ENCODE assay signal across 14 cellular contexts in genomic region chr13:112748947-112749346, GRCh38. TPM values are rescaled to one million over a fixed set of nuclear protein-coding genes. Genes with fewer than 3 reads are reported as not detected.
DNase-seq lines count a peak whose midpoint lies in the region; ATAC-seq lines count a peak whose summit lies in the region.
"Had no signal": no experiment of that assay in that cellular context is flagged by ENCODE, and none has a peak within 500 bp of the region (broad histone marks: within the 10 kb centered on the region; RNA-seq: fewer than 3 reads in every experiment).

No MANE protein-coding gene starts in this region.

- H3K4me1 Mint-ChIP-seq in activated T-helper 1 cell treated with anti-CD3 and anti-CD28 coated beads, Interleukin-12 subunit alpha, Interleukin-12 subunit beta, Interleukin-2, Interleukin-4 antibody, amounts not matched to agents 30 ng/mL and 10 ng/mL and 1 ng/mL, durations not matched to agents 14 hours and 24 hours and 36 hours (ENCODE audit: low read depth) = peaks cover 13% of the 10 kb centered on the region

- no peak overlapping the region for H3K27ac Mint-ChIP-seq in activated T-helper 1 cell treated with anti-CD3 and anti-CD28 coated beads, Interleukin-12 subunit alpha, Interleukin-12 subunit beta, Interleukin-2, Interleukin-4 antibody, amounts not matched to agents 30 ng/mL and 10 ng/mL and 1 ng/mL, durations not matched to agents 14 hours and 24 hours and 36 hours

- peak overlapping the region; percentile 75 for H3K27ac ChIP-seq in cingulate gyrus (ENCODE audit: low read depth, low read length)
- H3K27ac ChIP-seq: ascending aorta, BLaER1, ovary had no signal

- intact Hi-C loops in posterior vena cava (cut with DNase I) = no loop called here
- intact Hi-C loops in activated T-helper 1 cell treated with anti-CD3 and anti-CD28 coated beads, Interleukin-12 subunit alpha, Interleukin-12 subunit beta, Interleukin-2, Interleukin-4 antibody, amounts not matched to agents 30 ng/mL and 10 ng/mL and 1 ng/mL, durations not matched to agents 14 hours and 24 hours and 36 hours (cut with micrococcal nuclease) = no loop called here

- ATAC-seq in GM19351 (IDR thresholded peaks at IDR 0.05; ENCODE audit: unreplicated experiment) = no peak
- ATAC-seq: activated CD4-positive, CD25-positive, alpha-beta regulatory T cell treated with anti-CD3 and anti-CD28 coated beads, Interleukin-2, amount 50 U/mL, for 24 hours; Panc1 had no signal

- no peak overlapping the region for H3K4me3 Mint-ChIP-seq in activated T-helper 1 cell treated with anti-CD3 and anti-CD28 coated beads, Interleukin-12 subunit alpha, Interleukin-12 subunit beta, Interleukin-2, Interleukin-4 antibody, amounts not matched to agents 30 ng/mL and 10 ng/mL and 1 ng/mL, durations not matched to agents 14 hours and 24 hours and 36 hours

- H3K9me3 Mint-ChIP-seq in activated T-helper 1 cell treated with anti-CD3 and anti-CD28 coated beads, Interleukin-12 subunit alpha, Interleukin-12 subunit beta, Interleukin-2, Interleukin-4 antibody, amounts not matched to agents 30 ng/mL and 10 ng/mL and 1 ng/mL, durations not matched to agents 14 hours and 24 hours and 36 hours = no peaks in the 10 kb centered on the region

- H3K27me3 Mint-ChIP-seq in activated T-helper 1 cell treated with anti-CD3 and anti-CD28 coated beads, Interleukin-12 subunit alpha, Interleukin-12 subunit beta, Interleukin-2, Interleukin-4 antibody, amounts not matched to agents 30 ng/mL and 10 ng/mL and 1 ng/mL, durations not matched to agents 14 hours and 24 hours and 36 hours (ENCODE audit: insufficient read depth) = no peaks in the 10 kb centered on the region

- H3K36me3 Mint-ChIP-seq in activated T-helper 1 cell treated with anti-CD3 and anti-CD28 coated beads, Interleukin-12 subunit alpha, Interleukin-12 subunit beta, Interleukin-2, Interleukin-4 antibody, amounts not matched to agents 30 ng/mL and 10 ng/mL and 1 ng/mL, durations not matched to agents 14 hours and 24 hours and 36 hours (ENCODE audit: low read depth) = no peaks in the 10 kb centered on the region

- DNase-seq in C1 segment of cervical spinal cord (lab: John Stamatoyannopoulos, UW) = peak in 9 of 14 donors; percentile 10 to 72 (median 45)
- DNase-seq in inferior parietal cortex (ENCODE audit: extremely low spot score) = peak; percentile 66
- peak; percentile 90 for DNase-seq in posterior vena cava (ENCODE audit: low spot score)
- no peak for DNase-seq in SKM-1 (lab: John Stamatoyannopoulos, UW; ENCODE audit: unreplicated experiment)
- DNase-seq in activated T-helper 1 cell treated with anti-CD3 and anti-CD28 coated beads, Interleukin-12 subunit alpha, Interleukin-12 subunit beta, Interleukin-2, Interleukin-4 antibody, amounts not matched to agents 30 ng/mL and 10 ng/mL and 1 ng/mL, durations not matched to agents 14 hours and 24 hours and 36 hours (ENCODE audit: low spot score) = no peak
- DNase-seq in dedifferentiated amniotic fluid mesenchymal stem cell (ENCODE audit: extremely low spot score) = no peak
- DNase-seq: NCI-H1417 had no signal

RNA-seq across cellular contexts. Expression of gene ATP11A, which starts 59.1 kb away (rescaled TPM):
- 10 to 100 TPM; 52.4 to 55.5 TPM for total RNA-seq in posterior vena cava
- 90.4 and 97.8 TPM in 2 replicates for total RNA-seq in activated T-helper 1 cell treated with anti-CD3 and anti-CD28 coated beads, Interleukin-12 subunit alpha, Interleukin-12 subunit beta, Interleukin-2, Interleukin-4 antibody, amounts not matched to agents 30 ng/mL and 10 ng/mL and 1 ng/mL, durations not matched to agents 14 hours and 24 hours and 36 hours

Comparison
In these comparisons a context has a peak if more than half of its experiments do, and no peak if none do; other contexts are left out.
1. DNase-seq: peak in C1 segment of cervical spinal cord (9 of 14), inferior parietal cortex (single experiment) and posterior vena cava (single experiment); none in SKM-1 (single experiment), activated T-helper 1 cell treated with anti-CD3 and anti-CD28 coated beads, Interleukin-12 subunit alpha, Interleukin-12 subunit beta, Interleukin-2, Interleukin-4 antibody, amounts not matched to agents 30 ng/mL and 10 ng/mL and 1 ng/mL, durations not matched to agents 14 hours and 24 hours and 36 hours (single experiment) and dedifferentiated amniotic fluid mesenchymal stem cell (single experiment).